39 cellular contexts compared by ENCODE assay signal in the genomic region with DNA sequence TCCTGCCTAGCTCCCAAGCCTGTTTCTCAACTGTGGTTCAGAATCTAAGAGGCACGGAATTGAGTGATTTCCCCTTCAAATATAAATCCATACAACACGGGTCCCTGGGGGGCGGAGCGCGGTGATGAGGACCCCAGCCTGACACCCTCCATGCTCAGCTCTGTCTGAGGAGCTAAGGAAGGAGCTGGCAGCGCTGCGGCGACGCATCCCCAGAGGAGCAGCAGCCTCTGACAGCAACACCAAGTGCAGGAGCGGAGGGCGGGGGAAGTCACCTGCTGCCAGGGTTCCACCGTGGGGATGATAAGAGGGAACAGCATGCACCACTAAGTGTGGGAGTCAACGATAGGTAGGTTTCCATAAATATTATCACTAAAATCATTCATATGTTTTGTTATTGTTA.
"Had no signal": no experiment of that assay in that cellular context is flagged by ENCODE, and none has a peak within 500 bp of the region (broad histone marks: within the 10 kb centered on the region; RNA-seq: fewer than 3 reads in every experiment).

No MANE protein-coding gene starts in this region.

- H3K4me1 ChIP-seq: adrenal gland, ascending aorta, body of pancreas, breast epithelium had no signal

- H3K9me3 Mint-ChIP-seq: activated naive CD4-positive, alpha-beta T cell treated with anti-CD3 and anti-CD28 coated beads for 36 hours; activated naive CD4-positive, alpha-beta T cell treated with anti-CD3 and anti-CD28 coated beads, Interleukin-2, amount 10 ng/mL, durations not matched to agents 7 days and 5 days; activated naive CD4-positive, alpha-beta T cell treated with anti-CD3 and anti-CD28 coated beads, Interleukin-2, amount 50 U/mL, for 72 hours; activated naive CD8-positive, alpha-beta T cell treated with anti-CD3 and anti-CD28 coated beads for 36 hours; activated naive CD8-positive, alpha-beta T cell treated with anti-CD3 and anti-CD28 coated beads, Interleukin-2, amount 10 ng/mL, durations not matched to agents 7 days and 5 days; activated T-helper 1 cell treated with anti-CD3 and anti-CD28 coated beads, Interleukin-12 subunit alpha, Interleukin-12 subunit beta, Interleukin-2, Interleukin-4 antibody, amounts not matched to agents 30 ng/mL and 10 ng/mL and 1 ng/mL, durations not matched to agents 14 hours and 24 hours and 36 hours; activated T-helper 2 cell treated with anti-CD3 and anti-CD28 coated beads, Interferon-gamma antibody, Interleukin-2, Interleukin-4, amounts not matched to agents 10 μg/mL and 5 μg/mL and 100 μg/mL, durations not matched to agents 14 hours and 24 hours and 36 hours had no signal

- H3K27ac ChIP-seq: adrenal gland, ascending aorta, body of pancreas, brain microvascular endothelial cell, breast epithelium, cardiac muscle cell had no signal

- ATAC-seq: activated naive CD4-positive, alpha-beta T cell treated with anti-CD3 and anti-CD28 coated beads, Interleukin-2, amount 50 U/mL, for 72 hours; activated naive CD8-positive, alpha-beta T cell treated with anti-CD3 and anti-CD28 coated beads, Interleukin-2, amount 50 U/mL, for 24 hours; activated T-cell treated with anti-CD3 and anti-CD28 coated beads, Interleukin-2, amount 50 U/mL, for 4 hours; activated T-cell treated with anti-CD3 and anti-CD28 coated beads, Interleukin-2, amount 50 U/mL, for 72 hours; activated T-helper 17 cell treated with anti-CD3 and anti-CD28 coated beads, Interleukin-2, amount 50 U/mL, for 72 hours; body of pancreas had no signal

- H3K27me3 ChIP-seq: adrenal gland, ascending aorta, body of pancreas, brain microvascular endothelial cell, breast epithelium, cardiac muscle cell had no signal

- H3K4me3 ChIP-seq: adrenal gland, ascending aorta, body of pancreas, breast epithelium, cardiac muscle cell had no signal

- H3K27me3 Mint-ChIP-seq: activated naive CD4-positive, alpha-beta T cell treated with anti-CD3 and anti-CD28 coated beads, Interleukin-2, amount 10 ng/mL, durations not matched to agents 7 days and 5 days; activated naive CD8-positive, alpha-beta T cell; activated naive CD8-positive, alpha-beta T cell treated with anti-CD3 and anti-CD28 coated beads for 36 hours; activated naive CD8-positive, alpha-beta T cell treated with anti-CD3 and anti-CD28 coated beads, Interleukin-2, amount 10 ng/mL, durations not matched to agents 7 days and 5 days; activated naive CD8-positive, alpha-beta T cell treated with anti-CD3 and anti-CD28 coated beads, Interleukin-2, amount 50 U/mL, for 24 hours; activated T-cell treated with anti-CD3 and anti-CD28 coated beads, Interleukin-2, amount 50 U/mL, for 24 hours; activated T-helper 17 cell treated with anti-CD3 and anti-CD28 coated beads, Interleukin-2, amount 50 U/mL, for 72 hours; central memory CD8-positive, alpha-beta T cell had no signal

- H3K36me3 ChIP-seq: adrenal gland, ascending aorta, brain microvascular endothelial cell, breast epithelium, cardiac muscle cell had no signal

- H3K4me3 Mint-ChIP-seq: activated naive CD4-positive, alpha-beta T cell treated with anti-CD3 and anti-CD28 coated beads for 36 hours; activated naive CD4-positive, alpha-beta T cell treated with anti-CD3 and anti-CD28 coated beads, Interleukin-2, amount 10 ng/mL, durations not matched to agents 7 days and 5 days; activated naive CD4-positive, alpha-beta T cell treated with anti-CD3 and anti-CD28 coated beads, Interleukin-2, amount 50 U/mL, for 24 hours; activated naive CD8-positive, alpha-beta T cell; activated naive CD8-positive, alpha-beta T cell treated with anti-CD3 and anti-CD28 coated beads for 36 hours; activated naive CD8-positive, alpha-beta T cell treated with anti-CD3 and anti-CD28 coated beads, Interleukin-2, amount 10 ng/mL, durations not matched to agents 7 days and 5 days; activated naive CD8-positive, alpha-beta T cell treated with anti-CD3 and anti-CD28 coated beads, Interleukin-2, amount 50 U/mL, for 24 hours; activated T-cell treated with anti-CD3 and anti-CD28 coated beads, Interleukin-2, amount 50 U/mL, for 24 hours; activated T-cell treated with anti-CD3 and anti-CD28 coated beads, Interleukin-2, amount 50 U/mL, for 4 hours; activated T-cell treated with anti-CD3 and anti-CD28 coated beads, Interleukin-2, amount 50 U/mL, for 72 hours; activated T-helper 1 cell treated with anti-CD3 and anti-CD28 coated beads, Interleukin-12 subunit alpha, Interleukin-12 subunit beta, Interleukin-2, Interleukin-4 antibody, amounts not matched to agents 30 ng/mL and 10 ng/mL and 1 ng/mL, durations not matched to agents 14 hours and 24 hours and 36 hours; activated T-helper 17 cell treated with anti-CD3 and anti-CD28 coated beads, Interleukin-2, amount 50 U/mL, for 72 hours; brain; central memory CD8-positive, alpha-beta T cell had no signal

- H3K27ac Mint-ChIP-seq: activated naive CD4-positive, alpha-beta T cell treated with anti-CD3 and anti-CD28 coated beads for 36 hours; activated naive CD4-positive, alpha-beta T cell treated with anti-CD3 and anti-CD28 coated beads, Interleukin-2, amount 10 ng/mL, durations not matched to agents 7 days and 5 days; activated naive CD4-positive, alpha-beta T cell treated with anti-CD3 and anti-CD28 coated beads, Interleukin-2, amount 50 U/mL, for 24 hours; activated naive CD4-positive, alpha-beta T cell treated with anti-CD3 and anti-CD28 coated beads, Interleukin-2, amount 50 U/mL, for 72 hours; activated naive CD8-positive, alpha-beta T cell; activated naive CD8-positive, alpha-beta T cell treated with anti-CD3 and anti-CD28 coated beads for 36 hours; activated naive CD8-positive, alpha-beta T cell treated with anti-CD3 and anti-CD28 coated beads, Interleukin-2, amount 10 ng/mL, durations not matched to agents 7 days and 5 days; activated naive CD8-positive, alpha-beta T cell treated with anti-CD3 and anti-CD28 coated beads, Interleukin-2, amount 50 U/mL, for 24 hours; activated T-cell treated with anti-CD3 and anti-CD28 coated beads, Interleukin-2, amount 50 U/mL, for 24 hours; activated T-cell treated with anti-CD3 and anti-CD28 coated beads, Interleukin-2, amount 50 U/mL, for 72 hours; activated T-helper 1 cell treated with anti-CD3 and anti-CD28 coated beads, Interleukin-12 subunit alpha, Interleukin-12 subunit beta, Interleukin-2, Interleukin-4 antibody, amounts not matched to agents 30 ng/mL and 10 ng/mL and 1 ng/mL, durations not matched to agents 14 hours and 24 hours and 36 hours; activated T-helper 17 cell treated with anti-CD3 and anti-CD28 coated beads, Interleukin-2, amount 50 U/mL, for 72 hours; activated T-helper 2 cell treated with anti-CD3 and anti-CD28 coated beads, Interferon-gamma antibody, Interleukin-2, Interleukin-4, amounts not matched to agents 10 μg/mL and 5 μg/mL and 100 μg/mL, durations not matched to agents 14 hours and 24 hours and 36 hours; brain had no signal

- H3K36me3 Mint-ChIP-seq: activated naive CD4-positive, alpha-beta T cell treated with anti-CD3 and anti-CD28 coated beads, Interleukin-2, amount 10 ng/mL, durations not matched to agents 7 days and 5 days; activated naive CD4-positive, alpha-beta T cell treated with anti-CD3 and anti-CD28 coated beads, Interleukin-2, amount 50 U/mL, for 24 hours; activated naive CD4-positive, alpha-beta T cell treated with anti-CD3 and anti-CD28 coated beads, Interleukin-2, amount 50 U/mL, for 72 hours; activated naive CD8-positive, alpha-beta T cell; activated naive CD8-positive, alpha-beta T cell treated with anti-CD3 and anti-CD28 coated beads for 36 hours; activated naive CD8-positive, alpha-beta T cell treated with anti-CD3 and anti-CD28 coated beads, Interleukin-2, amount 10 ng/mL, durations not matched to agents 7 days and 5 days; brain had no signal

- DNase-seq: activated effector memory CD4-positive, alpha-beta T cell treated with anti-CD3 and anti-CD28 coated beads, Interleukin-2, amount 50 U/mL, for 16 hours; activated effector memory CD4-positive, alpha-beta T cell treated with Interleukin-2 at 50 U/mL for 16 hours; activated gamma-delta T cell; activated gamma-delta T cell treated with Interleukin-2 at 50 U/mL for 16 hours; activated naive CD4-positive, alpha-beta T cell; activated naive CD4-positive, alpha-beta T cell treated with anti-CD3 and anti-CD28 coated beads for 36 hours; activated naive CD4-positive, alpha-beta T cell treated with anti-CD3 and anti-CD28 coated beads, Interleukin-2, amount 10 ng/mL, durations not matched to agents 7 days and 5 days; activated naive CD4-positive, alpha-beta T cell treated with anti-CD3 and anti-CD28 coated beads, Interleukin-2, amount 50 U/mL, for 16 hours; activated naive CD4-positive, alpha-beta T cell treated with Interleukin-2 at 50 U/mL for 16 hours; activated naive CD8-positive, alpha-beta T cell treated with anti-CD3 and anti-CD28 coated beads for 36 hours; activated naive CD8-positive, alpha-beta T cell treated with anti-CD3 and anti-CD28 coated beads, Interleukin-2, amount 10 ng/mL, durations not matched to agents 7 days and 5 days; activated naive CD8-positive, alpha-beta T cell treated with anti-CD3 and anti-CD28 coated beads, Interleukin-2, amount 50 U/mL, for 24 hours; activated T-cell treated with anti-CD3 and anti-CD28 coated beads, Interleukin-2, amount 50 U/mL, for 24 hours; activated T-cell treated with anti-CD3 and anti-CD28 coated beads, Interleukin-2, amount 50 U/mL, for 4 hours; activated T-cell treated with anti-CD3 and anti-CD28 coated beads, Interleukin-2, amount 50 U/mL, for 48 hours; activated T-cell treated with anti-CD3 and anti-CD28 coated beads, Interleukin-2, amount 50 U/mL, for 72 hours; adrenal gland; amniotic stem cell; amygdala; anterior cingulate cortex; aorta; body of pancreas; brain microvascular endothelial cell; caudate nucleus; central memory CD4-positive, alpha-beta T cell; cerebellar nuclear complex had no signal

- FAIRE-seq: astrocyte, bronchial epithelial cell had no signal

- H3K4me1 Mint-ChIP-seq: activated naive CD4-positive, alpha-beta T cell treated with anti-CD3 and anti-CD28 coated beads, Interleukin-2, amount 10 ng/mL, durations not matched to agents 7 days and 5 days; activated naive CD4-positive, alpha-beta T cell treated with anti-CD3 and anti-CD28 coated beads, Interleukin-2, amount 50 U/mL, for 24 hours; activated naive CD8-positive, alpha-beta T cell treated with anti-CD3 and anti-CD28 coated beads for 36 hours; activated naive CD8-positive, alpha-beta T cell treated with anti-CD3 and anti-CD28 coated beads, Interleukin-2, amount 10 ng/mL, durations not matched to agents 7 days and 5 days; activated naive CD8-positive, alpha-beta T cell treated with anti-CD3 and anti-CD28 coated beads, Interleukin-2, amount 50 U/mL, for 24 hours; activated T-helper 17 cell treated with anti-CD3 and anti-CD28 coated beads, Interleukin-2, amount 50 U/mL, for 72 hours; brain; central memory CD8-positive, alpha-beta T cell had no signal

- H3K9me3 ChIP-seq: adrenal gland, ascending aorta, body of pancreas, breast epithelium had no signal
